ENCODE assay signal across 10 cellular contexts in the genomic region with DNA sequence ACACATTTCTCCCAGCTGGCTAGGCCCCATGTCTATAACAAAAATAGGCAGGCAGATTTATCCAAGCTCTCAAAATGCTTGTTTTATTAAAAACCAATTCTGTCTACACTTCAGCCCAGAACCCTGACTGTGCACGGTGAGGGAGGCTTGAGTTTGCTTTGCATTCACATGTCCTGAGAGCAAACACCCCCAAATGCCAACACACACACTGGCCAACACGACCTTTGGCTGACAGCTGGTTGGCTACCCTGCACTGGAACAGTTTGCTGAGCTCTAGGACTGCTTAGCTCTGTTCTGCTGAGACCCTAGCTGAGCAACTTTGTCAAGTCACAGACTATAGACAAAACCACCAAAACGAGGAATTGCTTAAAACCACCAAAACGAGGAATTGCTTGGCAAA. TPM values are rescaled to one million over a fixed set of nuclear protein-coding genes. Genes with fewer than 3 reads are reported as not detected.
DNase-seq lines count a peak whose midpoint lies in the region; ATAC-seq lines count a peak whose summit lies in the region.
"Had no signal": no experiment of that assay in that cellular context is flagged by ENCODE, and none has a peak within 500 bp of the region (broad histone marks: within the 10 kb centered on the region; RNA-seq: fewer than 3 reads in every experiment).

No MANE protein-coding gene starts in this region.

- H3K79me1 ChIP-seq in trophoblast cell (ENCODE audit: low read length) = peaks cover 2% of the 10 kb centered on the region

- H3K4ac ChIP-seq in trophoblast cell (ENCODE audit: low read depth, low read length) = no peak overlapping the region

- H4K20me1 ChIP-seq in BLaER1 = peaks cover 73% of the 10 kb centered on the region
- no peaks in the 10 kb centered on the region; the same call in 1 of the 2 replicates for H4K20me1 ChIP-seq in Karpas-422 (ENCODE audit: insufficient read depth, low read depth, low read length)

- H3K9me3 ChIP-seq in BLaER1 (no peaks in the 10 kb centered on the region), Karpas-422 (ENCODE audit: low read length) (no peaks in the 10 kb centered on the region), trophoblast cell (ENCODE audit: insufficient read depth, low read depth, low read length) (no peaks in the 10 kb centered on the region)
- H3K9me3 ChIP-seq in effector memory CD4-positive, alpha-beta T cell (ENCODE audit: control insufficient read depth, low read length) = no peaks in the 10 kb centered on the region

- H3K36me3 ChIP-seq in BLaER1 (peaks cover 28% of the 10 kb centered on the region), Karpas-422 (ENCODE audit: insufficient read depth, low read length) (peaks cover 2% of the 10 kb centered on the region; the same call in 1 of the 2 replicates), trophoblast cell (ENCODE audit: control insufficient read depth in 1 of 2, insufficient read depth in 2 of 2, low read length in 2 of 2) (no peaks in the 10 kb centered on the region)
- no peaks in the 10 kb centered on the region for H3K36me3 ChIP-seq in effector memory CD4-positive, alpha-beta T cell (ENCODE audit: control insufficient read depth, insufficient read depth, low read length)

- H4K12ac ChIP-seq in trophoblast cell (ENCODE audit: low read depth, low read length) = no peak overlapping the region

- DNase-seq in Karpas-422 (no peak), trophoblast cell (no peak), DMS79 treated with DMSO at 0.1 percent for 48 hours (lab: John Stamatoyannopoulos, UW) (no peak), NOMO-1 treated with dmso at 0.1 percent for 144 hours (lab: John Stamatoyannopoulos, UW; ENCODE audit: unreplicated experiment) (no peak)
- no peak for DNase-seq in effector memory CD4-positive, alpha-beta T cell
- no peak for DNase-seq in activated effector memory CD4-positive, alpha-beta T cell treated with Interleukin-2 at 50 U/mL for 16 hours
- DNase-seq: NCI-H1092 treated with DMSO at 0.1 percent for 48 hours had no signal

- no peak overlapping the region for H4K91ac ChIP-seq in trophoblast cell (ENCODE audit: low read depth, low read length)

- H3K18ac ChIP-seq in trophoblast cell (ENCODE audit: low read length) = no peak overlapping the region

- H3K14ac ChIP-seq in trophoblast cell (ENCODE audit: low read length) = no peak overlapping the region

- H3K9me2 ChIP-seq in Karpas-422 (replicated peaks; ENCODE audit: insufficient read depth, low read length) = no peaks in the 10 kb centered on the region

- no peak overlapping the region for H3K23ac ChIP-seq in trophoblast cell (ENCODE audit: low read length)

- peak overlapping the region; percentile 12; the same call in 1 of the 2 replicates for H3K9ac ChIP-seq in BLaER1
- peak overlapping the region; percentile 34 for H3K9ac ChIP-seq in Karpas-422 (ENCODE audit: low read length)
- peak overlapping the region; percentile 43 for H3K9ac ChIP-seq in trophoblast cell (ENCODE audit: low read length)

- H3K4me3 ChIP-seq in BLaER1 = no peak overlapping the region
- peak overlapping the region; percentile 16; the same call in 1 of the 2 replicates for H3K4me3 ChIP-seq in Karpas-422 (ENCODE audit: low read length)
- no peak overlapping the region for H3K4me3 ChIP-seq in effector memory CD4-positive, alpha-beta T cell (ENCODE audit: insufficient read depth, low read depth, low read length, poor library complexity, severe bottlenecking)
- H3K4me3 ChIP-seq in trophoblast cell (ENCODE audit: low read depth, low read length) = no peak overlapping the region

- no peaks in the 10 kb centered on the region; the same call in 1 of the 2 replicates for H3K27me3 ChIP-seq in BLaER1
- H3K27me3 ChIP-seq in Karpas-422 (ENCODE audit: low read length) = no peaks in the 10 kb centered on the region
- H3K27me3 ChIP-seq in effector memory CD4-positive, alpha-beta T cell (replicated peaks; ENCODE audit: control insufficient read depth, insufficient read depth, low read length, poor library complexity, severe bottlenecking) = no peaks in the 10 kb centered on the region
- no peaks in the 10 kb centered on the region for H3K27me3 ChIP-seq in trophoblast cell (ENCODE audit: insufficient read depth, low read length)

- no peak overlapping the region for H2AK5ac ChIP-seq in trophoblast cell (ENCODE audit: low read length)

- H3K4me1 ChIP-seq in BLaER1 (peaks cover 65% of the 10 kb centered on the region), Karpas-422 (ENCODE audit: low read length) (peaks cover 63% of the 10 kb centered on the region), trophoblast cell (ENCODE audit: control insufficient read depth in 1 of 2, insufficient read depth in 2 of 2, low read length in 2 of 2) (peaks cover 0 to 6% of the 10 kb centered on the region in 2 experiments)
- peaks cover 43% of the 10 kb centered on the region for H3K4me1 ChIP-seq in effector memory CD4-positive, alpha-beta T cell (ENCODE audit: control insufficient read depth, insufficient read depth, low read length, poor library complexity, severe bottlenecking)

- H3K79me2 ChIP-seq in Karpas-422 (ENCODE audit: low read length) (peaks cover 79% of the 10 kb centered on the region), trophoblast cell (ENCODE audit: control insufficient read depth, insufficient read depth, low read length, poor library complexity) (peaks cover 4% of the 10 kb centered on the region)

- no peak for ATAC-seq in HG03097 (IDR thresholded peaks at IDR 0.05; ENCODE audit: low FRiP score, unreplicated experiment)

- H2BK5ac ChIP-seq in trophoblast cell (ENCODE audit: low read depth, low read length, poor library complexity) = no peak overlapping the region

- WGBS in trophoblast cell (ENCODE audit: extremely low coverage, insufficient coverage, insufficient read length) = no CpG with 5 or more reads among the region's 4 CpGs

- H2AFZ ChIP-seq in Karpas-422 (ENCODE audit: low read length) (no peak overlapping the region), trophoblast cell (ENCODE audit: insufficient read depth, low read length, poor library complexity) (no peak overlapping the region)

- H2BK120ac ChIP-seq in trophoblast cell (ENCODE audit: insufficient read depth, low read length, poor library complexity) = no peak overlapping the region

- H4K8ac ChIP-seq in trophoblast cell (ENCODE audit: low read depth, low read length) = no peak overlapping the region

- no peak overlapping the region for H2BK12ac ChIP-seq in trophoblast cell (ENCODE audit: low read length)

- H3K27ac ChIP-seq in BLaER1 (no peak overlapping the region), Karpas-422 (ENCODE audit: low read length) (peak overlapping the region; percentile 46; the same call in 1 of the 2 replicates), trophoblast cell (ENCODE audit: low read depth, low read length) (no peak overlapping the region)
- peak overlapping the region; percentile 57 for H3K27ac ChIP-seq in effector memory CD4-positive, alpha-beta T cell (ENCODE audit: insufficient read depth, low read length, poor library complexity, severe bottlenecking)

- H3K4me2 ChIP-seq in BLaER1 (peak overlapping the region; percentile 40), Karpas-422 (ENCODE audit: low read depth, low read length, poor library complexity, severe bottlenecking) (peak overlapping the region; percentile 95), trophoblast cell (ENCODE audit: low read length) (no peak overlapping the region)

RNA-seq across cellular contexts. Expression of gene STIMATE, which starts 3.6 kb away (rescaled TPM):
- total RNA-seq in Karpas-422 (2014; rRNA removed; shearing (Covaris generic); ENCODE audit: low replicate concordance) = 25.0 and 39.6 TPM in 2 replicates
- polyA plus RNA-seq in trophoblast cell (2013) = 11.0 and 11.1 TPM in 2 replicates

RNA-seq across cellular contexts. Expression of gene MUSTN1, which starts 58.9 kb away (rescaled TPM):
- 2.4 TPM in 1 of 2 replicates, not detected in the other for total RNA-seq in Karpas-422 (2014; rRNA removed; shearing (Covaris generic); ENCODE audit: low replicate concordance)
- polyA plus RNA-seq in trophoblast cell (2013) = 0.78 and 0.96 TPM in 2 replicates
- total RNA-seq: fibroblast of villous mesenchyme had no signal

Comparison
In these comparisons a context has a peak if more than half of its experiments do, and no peak if none do; other contexts are left out.
1. H3K27ac ChIP-seq: peak in Karpas-422 (single experiment) and effector memory CD4-positive, alpha-beta T cell (single experiment); none in BLaER1 (single experiment) and trophoblast cell (single experiment).
2. Peak in every context shown above with its lines, with median percentiles within 50 percentile points of each other: H3K9ac ChIP-seq.